Comparison of ENCODE assay signal across 1 cellular context in the genomic region with DNA sequence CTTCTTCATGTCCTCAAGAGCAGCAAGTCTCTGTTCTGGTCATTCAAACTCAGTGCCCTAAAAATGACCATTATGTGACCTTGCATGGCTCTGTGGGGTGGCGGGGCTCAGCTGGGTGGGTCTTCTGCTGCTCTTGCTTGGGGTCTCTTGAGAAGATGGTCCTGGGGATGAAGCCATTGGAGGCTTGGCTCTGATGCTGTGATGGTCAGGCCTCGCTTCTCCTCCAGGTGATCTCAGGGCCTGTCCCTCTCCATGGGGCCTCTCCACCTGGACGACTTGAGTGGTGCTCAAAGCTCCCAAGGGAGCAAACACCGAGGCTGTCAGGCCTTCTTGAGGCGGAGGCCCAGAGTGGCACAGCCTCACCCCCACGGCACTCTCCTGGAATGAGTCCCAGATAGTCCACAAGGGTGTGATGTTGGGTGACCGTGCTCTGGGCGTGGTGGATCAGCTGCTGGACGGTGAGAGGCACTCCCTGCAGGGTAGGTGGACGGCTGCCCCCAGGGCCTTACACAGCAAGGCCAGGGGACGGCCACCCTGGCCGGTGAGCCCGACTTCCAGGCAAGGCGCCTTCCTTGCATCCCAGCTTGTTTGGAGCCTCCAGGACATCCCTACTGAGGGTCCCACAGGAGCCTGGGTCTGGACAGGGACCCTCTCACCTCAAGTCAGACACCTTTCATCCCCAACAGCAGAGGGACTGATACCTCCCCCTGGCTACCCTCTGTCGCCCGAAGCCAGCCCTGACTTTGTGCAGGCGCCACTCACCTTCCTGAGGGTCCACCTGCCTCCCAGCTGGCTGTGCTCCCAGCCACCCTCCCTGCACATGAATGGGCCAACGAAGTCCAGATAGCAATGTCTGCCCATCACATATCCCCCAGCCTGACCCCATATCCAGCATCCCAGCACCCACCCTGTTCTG.
TF ChIP-seq lines count a peak whose summit lies in the region.

No MANE protein-coding gene starts in this region.

TF ChIP-seq in H1, 55 proteins besides CTCF, POLR2A, EP300 and RAD21:
- TF ChIP-seq MAFK (IDR thresholded peaks at IDR 0.05; ENCODE audit: low read depth, low read length) (no peak), CBX5 (IDR thresholded peaks at IDR 0.05; ENCODE audit: low read depth, low read length) (no peak), TEAD4 (IDR thresholded peaks at IDR 0.05; ENCODE audit: low read depth, low read length) (no peak), FOSL1 (IDR thresholded peaks at IDR 0.05; ENCODE audit: insufficient read depth, low read depth, low read length) (no peak), TCF12 (IDR thresholded peaks at IDR 0.05; ENCODE audit: low read depth, low read length) (no peak), ZNF274 (IDR thresholded peaks at IDR 0.05; ENCODE audit: borderline replicate concordance, extremely low read depth, low read length) (no peak), RNF2 (IDR thresholded peaks at IDR 0.05; ENCODE audit: borderline replicate concordance, low read depth, low read length, missing control alignments, poor library complexity, severe bottlenecking) (no peak), RXRA (IDR thresholded peaks at IDR 0.05; ENCODE audit: insufficient read depth, low read depth, low read length) (no peak), JUN (IDR thresholded peaks at IDR 0.05; ENCODE audit: low read depth, low read length) (no peak), CHD2 (IDR thresholded peaks at IDR 0.05; ENCODE audit: low read length) (no peak), SAP30 (IDR thresholded peaks at IDR 0.05; ENCODE audit: insufficient read depth, insufficient replicate concordance, low read length) (no peak), NANOG (IDR thresholded peaks at IDR 0.05; ENCODE audit: insufficient read depth, low read depth, low read length, poor library complexity, severe bottlenecking) (no peak), CREB1 (IDR thresholded peaks at IDR 0.05) (no peak), SIRT6 (IDR thresholded peaks at IDR 0.05; ENCODE audit: low read length) (no peak), CEBPB (IDR thresholded peaks at IDR 0.05; ENCODE audit: low read depth, low read length) (no peak)
- TF ChIP-seq, protein P1, sequence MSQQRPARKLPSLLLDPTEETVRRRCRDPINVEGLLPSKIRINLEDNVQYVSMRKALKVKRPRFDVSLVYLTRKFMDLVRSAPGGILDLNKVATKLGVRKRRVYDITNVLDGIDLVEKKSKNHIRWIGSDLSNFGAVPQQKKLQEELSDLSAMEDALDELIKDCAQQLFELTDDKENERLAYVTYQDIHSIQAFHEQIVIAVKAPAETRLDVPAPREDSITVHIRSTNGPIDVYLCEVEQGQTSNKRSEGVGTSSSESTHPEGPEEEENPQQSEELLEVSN (IDR thresholded peaks at IDR 0.05) = no peak
- TF ChIP-seq, protein P2, sequence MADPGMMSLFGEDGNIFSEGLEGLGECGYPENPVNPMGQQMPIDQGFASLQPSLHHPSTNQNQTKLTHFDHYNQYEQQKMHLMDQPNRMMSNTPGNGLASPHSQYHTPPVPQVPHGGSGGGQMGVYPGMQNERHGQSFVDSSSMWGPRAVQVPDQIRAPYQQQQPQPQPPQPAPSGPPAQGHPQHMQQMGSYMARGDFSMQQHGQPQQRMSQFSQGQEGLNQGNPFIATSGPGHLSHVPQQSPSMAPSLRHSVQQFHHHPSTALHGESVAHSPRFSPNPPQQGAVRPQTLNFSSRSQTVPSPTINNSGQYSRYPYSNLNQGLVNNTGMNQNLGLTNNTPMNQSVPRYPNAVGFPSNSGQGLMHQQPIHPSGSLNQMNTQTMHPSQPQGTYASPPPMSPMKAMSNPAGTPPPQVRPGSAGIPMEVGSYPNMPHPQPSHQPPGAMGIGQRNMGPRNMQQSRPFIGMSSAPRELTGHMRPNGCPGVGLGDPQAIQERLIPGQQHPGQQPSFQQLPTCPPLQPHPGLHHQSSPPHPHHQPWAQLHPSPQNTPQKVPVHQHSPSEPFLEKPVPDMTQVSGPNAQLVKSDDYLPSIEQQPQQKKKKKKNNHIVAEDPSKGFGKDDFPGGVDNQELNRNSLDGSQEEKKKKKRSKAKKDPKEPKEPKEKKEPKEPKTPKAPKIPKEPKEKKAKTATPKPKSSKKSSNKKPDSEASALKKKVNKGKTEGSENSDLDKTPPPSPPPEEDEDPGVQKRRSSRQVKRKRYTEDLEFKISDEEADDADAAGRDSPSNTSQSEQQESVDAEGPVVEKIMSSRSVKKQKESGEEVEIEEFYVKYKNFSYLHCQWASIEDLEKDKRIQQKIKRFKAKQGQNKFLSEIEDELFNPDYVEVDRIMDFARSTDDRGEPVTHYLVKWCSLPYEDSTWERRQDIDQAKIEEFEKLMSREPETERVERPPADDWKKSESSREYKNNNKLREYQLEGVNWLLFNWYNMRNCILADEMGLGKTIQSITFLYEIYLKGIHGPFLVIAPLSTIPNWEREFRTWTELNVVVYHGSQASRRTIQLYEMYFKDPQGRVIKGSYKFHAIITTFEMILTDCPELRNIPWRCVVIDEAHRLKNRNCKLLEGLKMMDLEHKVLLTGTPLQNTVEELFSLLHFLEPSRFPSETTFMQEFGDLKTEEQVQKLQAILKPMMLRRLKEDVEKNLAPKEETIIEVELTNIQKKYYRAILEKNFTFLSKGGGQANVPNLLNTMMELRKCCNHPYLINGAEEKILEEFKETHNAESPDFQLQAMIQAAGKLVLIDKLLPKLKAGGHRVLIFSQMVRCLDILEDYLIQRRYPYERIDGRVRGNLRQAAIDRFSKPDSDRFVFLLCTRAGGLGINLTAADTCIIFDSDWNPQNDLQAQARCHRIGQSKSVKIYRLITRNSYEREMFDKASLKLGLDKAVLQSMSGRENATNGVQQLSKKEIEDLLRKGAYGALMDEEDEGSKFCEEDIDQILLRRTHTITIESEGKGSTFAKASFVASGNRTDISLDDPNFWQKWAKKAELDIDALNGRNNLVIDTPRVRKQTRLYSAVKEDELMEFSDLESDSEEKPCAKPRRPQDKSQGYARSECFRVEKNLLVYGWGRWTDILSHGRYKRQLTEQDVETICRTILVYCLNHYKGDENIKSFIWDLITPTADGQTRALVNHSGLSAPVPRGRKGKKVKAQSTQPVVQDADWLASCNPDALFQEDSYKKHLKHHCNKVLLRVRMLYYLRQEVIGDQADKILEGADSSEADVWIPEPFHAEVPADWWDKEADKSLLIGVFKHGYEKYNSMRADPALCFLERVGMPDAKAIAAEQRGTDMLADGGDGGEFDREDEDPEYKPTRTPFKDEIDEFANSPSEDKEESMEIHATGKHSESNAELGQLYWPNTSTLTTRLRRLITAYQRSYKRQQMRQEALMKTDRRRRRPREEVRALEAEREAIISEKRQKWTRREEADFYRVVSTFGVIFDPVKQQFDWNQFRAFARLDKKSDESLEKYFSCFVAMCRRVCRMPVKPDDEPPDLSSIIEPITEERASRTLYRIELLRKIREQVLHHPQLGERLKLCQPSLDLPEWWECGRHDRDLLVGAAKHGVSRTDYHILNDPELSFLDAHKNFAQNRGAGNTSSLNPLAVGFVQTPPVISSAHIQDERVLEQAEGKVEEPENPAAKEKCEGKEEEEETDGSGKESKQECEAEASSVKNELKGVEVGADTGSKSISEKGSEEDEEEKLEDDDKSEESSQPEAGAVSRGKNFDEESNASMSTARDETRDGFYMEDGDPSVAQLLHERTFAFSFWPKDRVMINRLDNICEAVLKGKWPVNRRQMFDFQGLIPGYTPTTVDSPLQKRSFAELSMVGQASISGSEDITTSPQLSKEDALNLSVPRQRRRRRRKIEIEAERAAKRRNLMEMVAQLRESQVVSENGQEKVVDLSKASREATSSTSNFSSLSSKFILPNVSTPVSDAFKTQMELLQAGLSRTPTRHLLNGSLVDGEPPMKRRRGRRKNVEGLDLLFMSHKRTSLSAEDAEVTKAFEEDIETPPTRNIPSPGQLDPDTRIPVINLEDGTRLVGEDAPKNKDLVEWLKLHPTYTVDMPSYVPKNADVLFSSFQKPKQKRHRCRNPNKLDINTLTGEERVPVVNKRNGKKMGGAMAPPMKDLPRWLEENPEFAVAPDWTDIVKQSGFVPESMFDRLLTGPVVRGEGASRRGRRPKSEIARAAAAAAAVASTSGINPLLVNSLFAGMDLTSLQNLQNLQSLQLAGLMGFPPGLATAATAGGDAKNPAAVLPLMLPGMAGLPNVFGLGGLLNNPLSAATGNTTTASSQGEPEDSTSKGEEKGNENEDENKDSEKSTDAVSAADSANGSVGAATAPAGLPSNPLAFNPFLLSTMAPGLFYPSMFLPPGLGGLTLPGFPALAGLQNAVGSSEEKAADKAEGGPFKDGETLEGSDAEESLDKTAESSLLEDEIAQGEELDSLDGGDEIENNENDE (IDR thresholded peaks at IDR 0.05; ENCODE audit: insufficient replicate concordance, low read length) = no peak
